ENCODE assay signal across 21 cellular contexts in the genomic region with DNA sequence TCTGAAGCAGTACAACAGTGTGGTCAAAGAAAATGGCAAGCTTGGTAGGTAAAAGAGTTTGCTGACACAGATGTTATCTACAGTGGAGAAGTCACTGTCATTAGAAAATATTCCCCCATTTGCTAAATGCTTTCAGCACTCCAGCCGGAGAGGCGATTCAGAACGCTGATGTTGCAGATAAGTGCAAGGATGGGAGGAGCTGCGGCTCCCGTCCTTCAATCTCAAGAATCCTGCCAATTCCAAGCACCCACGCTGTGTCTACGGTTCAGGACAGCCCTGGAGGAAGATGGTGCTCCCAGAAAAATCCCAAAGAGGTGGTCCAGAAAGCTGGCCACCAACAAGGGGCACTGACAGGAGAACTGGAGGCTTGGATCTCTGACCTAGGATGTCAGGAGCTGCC.
"Had no signal": no experiment of that assay in that cellular context is flagged by ENCODE, and none has a peak within 500 bp of the region (broad histone marks: within the 10 kb centered on the region; RNA-seq: fewer than 3 reads in every experiment).

No MANE protein-coding gene starts in this region.

- H3K27ac Mint-ChIP-seq: activated B cell treated with CpG ODN at 0.5 μM for 24 hours; nephron progenitor cell; T-helper 2 cell treated with Interferon-gamma antibody and Interleukin-4, amounts not matched to agents 5 μg/mL and 100 μg/mL, for 36 hours had no signal

- H3K9me3 Mint-ChIP-seq: activated B cell treated with CpG ODN at 0.5 μM for 24 hours; activated T-helper 17 cell treated with anti-CD3 and anti-CD28 coated beads, Interleukin-2, amount 50 U/mL, for 72 hours; nephron progenitor cell; stimulated activated naive B cell treated with anti-CD40 and anti-IgM and Interleukin-4, amounts not matched to agents 10 μg/mL and 1 μg/mL and 100 μg/mL, for 72 hours; T-helper 2 cell treated with Interferon-gamma antibody and Interleukin-4, amounts not matched to agents 5 μg/mL and 100 μg/mL, for 36 hours had no signal

- H3K27me3 ChIP-seq: adrenal gland, colonic mucosa, esophagus squamous epithelium, sigmoid colon, tibial artery, vagina had no signal

- H3K4me3 ChIP-seq: adrenal gland, colonic mucosa, esophagus squamous epithelium, sigmoid colon, tibial artery, vagina had no signal

- ATAC-seq: activated T-helper 17 cell treated with anti-CD3 and anti-CD28 coated beads, Interleukin-2, amount 50 U/mL, for 72 hours; left ventricle myocardium superior; stimulated activated naive B cell treated with anti-CD40 and anti-IgM and Interleukin-4, amounts not matched to agents 10 μg/mL and 1 μg/mL and 100 μg/mL, for 72 hours had no signal

- H3K36me3 ChIP-seq: adrenal gland, colonic mucosa, esophagus squamous epithelium, sigmoid colon, tibial artery, vagina had no signal

- H3K27me3 Mint-ChIP-seq: activated B cell treated with CpG ODN at 0.5 μM for 24 hours; activated T-helper 17 cell treated with anti-CD3 and anti-CD28 coated beads, Interleukin-2, amount 50 U/mL, for 72 hours; stimulated activated naive B cell treated with anti-CD40 and anti-IgM and Interleukin-4, amounts not matched to agents 10 μg/mL and 1 μg/mL and 100 μg/mL, for 72 hours had no signal

- DNase-seq: activated B cell treated with CpG ODN at 0.5 μM for 24 hours; activated CD4-positive, alpha-beta T cell treated with anti-CD3 and anti-CD28 coated beads, Interleukin-2, amount 50 U/mL, for 1 hour; activated naive CD4-positive, alpha-beta T cell treated with Interleukin-2 at 50 U/mL for 16 hours; adrenal gland; caudate nucleus; colonic mucosa; effector CD4-positive, alpha-beta T cell; esophagus squamous epithelium; hypothalamus; kidney glomerular epithelial cell; left ventricle myocardium superior; mesendoderm; nephron progenitor cell; sigmoid colon; stimulated activated CD4-positive, alpha-beta T cell treated with anti-CD3 and anti-CD28 coated beads, Interleukin-2, amount 100 ng/mL, for 24 hours; stimulated activated naive B cell treated with anti-CD40 and anti-IgM and Interleukin-4, amounts not matched to agents 10 μg/mL and 1 μg/mL and 100 μg/mL, for 72 hours; tibial artery had no signal

- H3K9me3 ChIP-seq: adrenal gland, colonic mucosa, esophagus squamous epithelium, sigmoid colon, tibial artery, vagina had no signal

- FAIRE-seq: endothelial cell of umbilical vein had no signal

- H3K36me3 Mint-ChIP-seq: stimulated activated naive B cell treated with anti-CD40 and anti-IgM and Interleukin-4, amounts not matched to agents 10 μg/mL and 1 μg/mL and 100 μg/mL, for 72 hours had no signal

- H3K4me3 Mint-ChIP-seq: activated B cell treated with CpG ODN at 0.5 μM for 24 hours; nephron progenitor cell; stimulated activated naive B cell treated with anti-CD40 and anti-IgM and Interleukin-4, amounts not matched to agents 10 μg/mL and 1 μg/mL and 100 μg/mL, for 72 hours; T-helper 2 cell treated with Interferon-gamma antibody and Interleukin-4, amounts not matched to agents 5 μg/mL and 100 μg/mL, for 36 hours had no signal

- H3K27ac ChIP-seq: adrenal gland, colonic mucosa, esophagus squamous epithelium, sigmoid colon, tibial artery, vagina had no signal

- H3K4me1 ChIP-seq: adrenal gland, colonic mucosa, tibial artery had no signal
